ENCODE assay signal across 8 cellular contexts in genomic region chrX:23894952-23895351, GRCh38. TPM values are rescaled to one million over a fixed set of nuclear protein-coding genes. Genes with fewer than 3 reads are reported as not detected.
"Had no signal": no experiment of that assay in that cellular context is flagged by ENCODE, and none has a peak within 500 bp of the region (broad histone marks: within the 10 kb centered on the region; RNA-seq: fewer than 3 reads in every experiment).

No MANE protein-coding gene starts in this region.

RNA-seq across cellular contexts. Expression of gene CXorf58, which starts 12.9 kb away (rescaled TPM):
- total RNA-seq: activated B cell treated with CpG ODN at 0.5 μM for 24 hours; activated CD4-positive, alpha-beta T cell treated with anti-CD3 and anti-CD28 coated beads, Interleukin-2, amount 10 ng/mL, durations not matched to agents 24 days and 14 days; activated CD8-positive, alpha-beta memory T cell treated with anti-CD3 and anti-CD28 coated beads for 36 hours; activated T-cell treated with anti-CD3 and anti-CD28 coated beads, Interleukin-2, amount 50 U/mL, for 72 hours; activated T-helper 1 cell treated with anti-CD3 and anti-CD28 coated beads, Interleukin-12 subunit alpha, Interleukin-12 subunit beta, Interleukin-2, Interleukin-4 antibody, amounts not matched to agents 30 ng/mL and 10 ng/mL and 1 ng/mL, durations not matched to agents 14 hours and 24 hours and 36 hours; aorta; astrocyte; cardiac septum had no signal
- polyA plus RNA-seq: aorta had no signal
